1 cellular context compared by ENCODE assay signal in genomic region chr1:22834422-22834821, GRCh38.
TF ChIP-seq lines count a peak whose summit lies in the region.
"Not testable (repeated sequence)": the region's sequence is repeated elsewhere in the genome, so short reads cannot be mapped to it uniquely, and the experiment has no call there.

No MANE protein-coding gene starts in this region.

TF ChIP-seq in HepG2, 621 proteins besides CTCF, POLR2A, EP300 and RAD21:
- TF ChIP-seq, protein P1, sequence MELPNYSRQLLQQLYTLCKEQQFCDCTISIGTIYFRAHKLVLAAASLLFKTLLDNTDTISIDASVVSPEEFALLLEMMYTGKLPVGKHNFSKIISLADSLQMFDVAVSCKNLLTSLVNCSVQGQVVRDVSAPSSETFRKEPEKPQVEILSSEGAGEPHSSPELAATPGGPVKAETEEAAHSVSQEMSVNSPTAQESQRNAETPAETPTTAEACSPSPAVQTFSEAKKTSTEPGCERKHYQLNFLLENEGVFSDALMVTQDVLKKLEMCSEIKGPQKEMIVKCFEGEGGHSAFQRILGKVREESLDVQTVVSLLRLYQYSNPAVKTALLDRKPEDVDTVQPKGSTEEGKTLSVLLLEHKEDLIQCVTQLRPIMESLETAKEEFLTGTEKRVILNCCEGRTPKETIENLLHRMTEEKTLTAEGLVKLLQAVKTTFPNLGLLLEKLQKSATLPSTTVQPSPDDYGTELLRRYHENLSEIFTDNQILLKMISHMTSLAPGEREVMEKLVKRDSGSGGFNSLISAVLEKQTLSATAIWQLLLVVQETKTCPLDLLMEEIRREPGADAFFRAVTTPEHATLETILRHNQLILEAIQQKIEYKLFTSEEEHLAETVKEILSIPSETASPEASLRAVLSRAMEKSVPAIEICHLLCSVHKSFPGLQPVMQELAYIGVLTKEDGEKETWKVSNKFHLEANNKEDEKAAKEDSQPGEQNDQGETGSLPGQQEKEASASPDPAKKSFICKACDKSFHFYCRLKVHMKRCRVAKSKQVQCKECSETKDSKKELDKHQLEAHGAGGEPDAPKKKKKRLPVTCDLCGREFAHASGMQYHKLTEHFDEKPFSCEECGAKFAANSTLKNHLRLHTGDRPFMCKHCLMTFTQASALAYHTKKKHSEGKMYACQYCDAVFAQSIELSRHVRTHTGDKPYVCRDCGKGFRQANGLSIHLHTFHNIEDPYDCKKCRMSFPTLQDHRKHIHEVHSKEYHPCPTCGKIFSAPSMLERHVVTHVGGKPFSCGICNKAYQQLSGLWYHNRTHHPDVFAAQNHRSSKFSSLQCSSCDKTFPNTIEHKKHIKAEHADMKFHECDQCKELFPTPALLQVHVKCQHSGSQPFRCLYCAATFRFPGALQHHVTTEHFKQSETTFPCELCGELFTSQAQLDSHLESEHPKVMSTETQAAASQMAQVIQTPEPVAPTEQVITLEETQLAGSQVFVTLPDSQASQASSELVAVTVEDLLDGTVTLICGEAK (IDR thresholded peaks at IDR 0.05) = not testable (repeated sequence)
- TF ChIP-seq, protein P1 (CRISPR knock-in tag; IDR thresholded peaks at IDR 0.05) = peak; percentile 81; the same call in 1 of the 2 replicates
